ENCODE assay signal across 18 cellular contexts in the genomic region with DNA sequence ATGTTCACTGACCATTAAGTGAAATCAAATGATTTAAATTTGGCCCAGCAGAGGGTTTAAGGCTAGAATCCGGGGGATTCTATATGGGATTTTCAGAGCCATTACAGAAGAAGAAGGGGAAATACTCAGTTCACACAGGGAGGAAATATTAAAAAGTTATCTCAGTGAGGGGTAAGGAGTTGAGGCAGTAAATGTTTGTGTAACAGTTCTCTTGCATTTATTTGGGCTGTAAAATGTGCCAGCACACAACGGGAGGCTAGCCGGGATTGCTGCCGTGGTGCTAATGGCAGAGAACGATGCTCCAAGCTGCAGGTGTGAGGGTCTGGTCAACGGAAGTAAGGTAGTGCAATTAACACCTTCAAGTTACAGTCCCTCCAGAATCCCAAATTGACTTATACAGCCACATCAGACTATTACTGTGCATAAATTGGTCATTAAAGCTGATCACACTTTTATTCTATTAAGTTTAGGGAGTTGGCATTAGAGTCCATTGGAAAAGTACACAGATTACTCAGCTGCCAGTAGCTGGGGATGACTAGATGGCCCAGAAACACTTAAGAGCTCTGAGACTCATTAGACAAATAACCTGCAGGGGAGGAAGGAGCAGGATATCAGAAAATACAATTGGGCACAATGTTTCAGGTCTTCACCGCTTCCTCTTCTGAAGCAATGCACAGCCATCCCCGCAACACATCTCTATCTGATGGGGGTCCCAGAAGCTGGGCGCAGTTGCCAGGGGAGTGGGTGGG. TPM values are rescaled to one million over a fixed set of nuclear protein-coding genes. Genes with fewer than 3 reads are reported as not detected.
A peak's percentile ranks its signal among the peaks of the same experiment; 100 is the strongest.
DNase-seq lines count a peak whose midpoint lies in the region; ATAC-seq and TF ChIP-seq lines count a peak whose summit lies in the region.
"Had no signal": no experiment of that assay in that cellular context is flagged by ENCODE, and none has a peak within 500 bp of the region (broad histone marks: within the 10 kb centered on the region; RNA-seq: fewer than 3 reads in every experiment).

No MANE protein-coding gene starts in this region.

- no peaks in the 10 kb centered on the region for H3K9me3 Mint-ChIP-seq in CD8-positive, alpha-beta T cell
- peaks cover 3% of the 10 kb centered on the region; the same call in 1 of the 2 replicates for H3K9me3 Mint-ChIP-seq in HFFc6
- H3K9me3 Mint-ChIP-seq: T-helper 1 cell treated with Interleukin-12 subunit alpha and Interleukin-12 subunit beta and Interleukin-4 antibody, amounts not matched to agents 30 μg/mL and 1 μg/mL, for 36 hours had no signal

- no peak overlapping the region for H3K4me3 ChIP-seq in CD8-positive, alpha-beta T cell (ENCODE audit: low read depth, low read length)
- no peak overlapping the region for H3K4me3 ChIP-seq in foreskin fibroblast (ENCODE audit: low read depth in 1 of 2, low read length in 2 of 2)
- H3K4me3 ChIP-seq: GM12878, HAP-1, SJCRH30 had no signal

- ATAC-seq in CD8-positive, alpha-beta T cell = no peak
- ATAC-seq in HG02973 (IDR thresholded peaks at IDR 0.05; ENCODE audit: unreplicated experiment) (no peak), HG03280 (IDR thresholded peaks at IDR 0.05; ENCODE audit: unreplicated experiment) (no peak)
- ATAC-seq: GM12878 had no signal

- no peak for DNase-seq in CD8-positive, alpha-beta T cell
- peak; percentile 6 for DNase-seq in HFFc6
- DNase-seq in RWPE1 (ENCODE audit: low spot score) = no peak
- peak; percentile 31 to 62 for DNase-seq in foreskin fibroblast
- no peak for DNase-seq in DMS153 treated with DMSO at 0.1 percent for 48 hours (lab: John Stamatoyannopoulos, UW; ENCODE audit: unreplicated experiment)
- DNase-seq: ACHN, C1 segment of cervical spinal cord, GDM1, NCI-H1417 treated with DMSO at 0.1 percent for 48 hours, NCI-H1930, NCI-H82, SJCRH30 had no signal

- POLR2A ChIA-PET in CD8-positive, alpha-beta T cell (lab: Charles Lee) = no interaction called here
- POLR2A ChIA-PET in RWPE1 (lab: Yijun Ruan, JAX; ENCODE audit: low non-redundant PET) = no interaction called here

- H3K27me3 ChIP-seq in CD8-positive, alpha-beta T cell (ENCODE audit: insufficient read depth, low read length) = no peaks in the 10 kb centered on the region
- H3K27me3 ChIP-seq: SJCRH30 had no signal

- peaks cover 4% of the 10 kb centered on the region for H3K36me3 Mint-ChIP-seq in CD8-positive, alpha-beta T cell
- H3K36me3 Mint-ChIP-seq in HFFc6 (ENCODE audit: low read depth) = peaks cover 9% of the 10 kb centered on the region

- no peaks in the 10 kb centered on the region for H3K36me3 ChIP-seq in CD8-positive, alpha-beta T cell (ENCODE audit: insufficient read depth, low read length)
- H3K36me3 ChIP-seq: HAP-1, SJCRH30 had no signal

- H3K27ac Mint-ChIP-seq in CD8-positive, alpha-beta T cell = peak overlapping the region; percentile 28
- H3K27ac Mint-ChIP-seq in HFFc6 = no peak overlapping the region
- H3K27ac Mint-ChIP-seq: T-helper 1 cell treated with Interleukin-12 subunit alpha and Interleukin-12 subunit beta and Interleukin-4 antibody, amounts not matched to agents 30 μg/mL and 1 μg/mL, for 36 hours had no signal

- no peaks in the 10 kb centered on the region for H3K4me1 ChIP-seq in CD8-positive, alpha-beta T cell (ENCODE audit: insufficient read depth, low read length)
- H3K4me1 ChIP-seq: HAP-1 had no signal

- CTCF ChIA-PET in CD8-positive, alpha-beta T cell (lab: Charles Lee) = no interaction called here
- CTCF ChIA-PET in RWPE1 (lab: Yijun Ruan, JAX) = no interaction called here

- H3K4me3 Mint-ChIP-seq in CD8-positive, alpha-beta T cell = no peak overlapping the region
- H3K4me3 Mint-ChIP-seq in HFFc6 = no peak overlapping the region
- H3K4me3 Mint-ChIP-seq: T-helper 1 cell treated with Interleukin-12 subunit alpha and Interleukin-12 subunit beta and Interleukin-4 antibody, amounts not matched to agents 30 μg/mL and 1 μg/mL, for 36 hours had no signal

- no peaks in the 10 kb centered on the region for H3K9me3 ChIP-seq in CD8-positive, alpha-beta T cell (ENCODE audit: low read length)
- H3K9me3 ChIP-seq: HAP-1, SJCRH30 had no signal

- no peak overlapping the region for H3K27ac ChIP-seq in CD8-positive, alpha-beta T cell (ENCODE audit: low read depth, low read length)
- H3K27ac ChIP-seq in RWPE1 = peak overlapping the region; percentile 2; the same call in 1 of the 2 replicates
- H3K27ac ChIP-seq: KMS-11, SJCRH30 had no signal

- TF ChIP-seq CTCF in CD8-positive, alpha-beta T cell (IDR thresholded peaks at IDR 0.05) = no peak
- no peak for TF ChIP-seq CTCF in HFFc6 (IDR thresholded peaks at IDR 0.05)
- TF ChIP-seq CTCF in RWPE1 (conservative IDR thresholded peaks at IDR 0.05; ENCODE audit: low read depth) = no peak
- TF ChIP-seq CTCF in foreskin fibroblast (IDR thresholded peaks at IDR 0.05; ENCODE audit: low read depth, low read length) = no peak

- intact Hi-C loops in CD8-positive, alpha-beta T cell (cut with DNase I, micrococcal nuclease) = no loop called here

- H3K4me1 Mint-ChIP-seq in CD8-positive, alpha-beta T cell (ENCODE audit: low read depth) = no peaks in the 10 kb centered on the region
- peaks cover 18% of the 10 kb centered on the region for H3K4me1 Mint-ChIP-seq in HFFc6 (ENCODE audit: low read depth)

- no peaks in the 10 kb centered on the region for H3K27me3 Mint-ChIP-seq in CD8-positive, alpha-beta T cell (ENCODE audit: low read depth)
- peaks cover 3% of the 10 kb centered on the region; the same call in 1 of the 2 replicates for H3K27me3 Mint-ChIP-seq in HFFc6 (ENCODE audit: insufficient read depth)

RNA-seq across cellular contexts. Expression of gene PPP1R3G, which starts 31.3 kb away (rescaled TPM):
- not detected for total RNA-seq in CD8-positive, alpha-beta T cell
- 1 to 10 TPM in 4 of 6 experiments, under 1 TPM in 2; 0.55 to 1.6 (median 1.4) TPM for total RNA-seq in HFFc6 (2021; fragmentation: NEBNext Ultra II Directional; extraction: Animal tissue kit (Norgen Biotek cat#: 25700))

Comparison
In these comparisons a context has a peak if more than half of its experiments do, and no peak if none do; other contexts are left out.
1. DNase-seq: peak in HFFc6 (single experiment) and foreskin fibroblast (2 of 2); none in CD8-positive, alpha-beta T cell (0 of 7), RWPE1 (single experiment) and DMS153 treated with DMSO at 0.1 percent for 48 hours (single experiment).